ENCODE assay signal across 8 cellular contexts in genomic region chr18:76494181-76494540, GRCh38. TPM values are rescaled to one million over a fixed set of nuclear protein-coding genes. Genes with fewer than 3 reads are reported as not detected.
DNase-seq lines count a peak whose midpoint lies in the region; ATAC-seq and TF ChIP-seq lines count a peak whose summit lies in the region.

No MANE protein-coding gene starts in this region.

- no peaks in the 10 kb centered on the region for H3K36me3 ChIP-seq in H7 (replicated peaks; ENCODE audit: control insufficient read depth, insufficient read depth, low read length)

- peaks cover 22 to 51% (median 43%) of the 10 kb centered on the region in 4 donors for H3K4me1 Mint-ChIP-seq in naive thymus-derived CD8-positive, alpha-beta T cell

- H3K36me3 Mint-ChIP-seq in naive thymus-derived CD8-positive, alpha-beta T cell: no peaks in the 10 kb centered on the region

- POLR2A ChIA-PET in naive thymus-derived CD8-positive, alpha-beta T cell (lab: Charles Lee): interaction anchor here (1.2 kb wide), 1 partner anchor 19 kb away, joined by 3 read pairs; no protein-coding TSS in a partner anchor

- TF ChIP-seq CTCF in AG10803 (conservative IDR thresholded peaks at IDR 0.05; ENCODE audit: low read length) (no peak), omental fat pad (IDR thresholded peaks at IDR 0.05) (no peak)

- H3K27me3 ChIP-seq in H7 (ENCODE audit: control insufficient read depth, insufficient read depth, low read length): peaks cover 48% of the 10 kb centered on the region

- peaks cover 0 to 8% (median 0%) of the 10 kb centered on the region in 5 donors for H3K27me3 Mint-ChIP-seq in naive thymus-derived CD8-positive, alpha-beta T cell

- H3K4me3 ChIP-seq in AG10803 (ENCODE audit: low read length) (peak overlapping the region; percentile 66), H7 (ENCODE audit: insufficient read depth, low read depth, low read length) (peak overlapping the region; percentile 72)

- H3K9me3 Mint-ChIP-seq in naive thymus-derived CD8-positive, alpha-beta T cell: no peaks in the 10 kb centered on the region

- DNase-seq in AG10803 (ENCODE audit: low read depth) (peak; percentile 35), H7 (peak; percentile 74), SK-N-DZ (ENCODE audit: low spot score) (peak; percentile 23), epithelial cell of prostate (ENCODE audit: low read depth, low spot score) (no peak), omental fat pad (ENCODE audit: low spot score) (no peak), kidney glomerular epithelial cell (lab: John Stamatoyannopoulos, UW) (no peak), globus pallidus (ENCODE audit: low spot score) (no peak)
- DNase-seq in naive thymus-derived CD8-positive, alpha-beta T cell: peak in 2 of 10 donors; percentile 24 to 32

- H3K4me3 Mint-ChIP-seq in naive thymus-derived CD8-positive, alpha-beta T cell: peak overlapping the region; percentile 83 to 98 (median 95)

- peak overlapping the region; percentile 83 for H3K27ac ChIP-seq in epithelial cell of prostate

- peak overlapping the region; percentile 22 to 95 (median 79) for H3K27ac Mint-ChIP-seq in naive thymus-derived CD8-positive, alpha-beta T cell

- no peak for ATAC-seq in naive thymus-derived CD8-positive, alpha-beta T cell
- no peak for ATAC-seq in omental fat pad (ENCODE audit: low FRiP score)

RNA-seq across cellular contexts. Expression of gene ZNF516, which starts 0.9 kb away (rescaled TPM):
- 41.8 and 53.9 TPM in 2 replicates for total RNA-seq in H7 (2014; rRNA removed; shearing (Covaris generic))
- 18.9 and 25.6 TPM in 2 replicates for polyA plus RNA-seq in SK-N-DZ (2014; cell fraction: cytosol; rRNA removed)
- 14.5 and 25.3 TPM in 2 replicates for polyA plus RNA-seq in SK-N-DZ (2014; cell fraction: nucleus; rRNA removed)
- 10 to 100 TPM; 25.7 to 27.2 TPM for total RNA-seq in naive thymus-derived CD8-positive, alpha-beta T cell
- 1 to 10 TPM in 2 of 3 donors, under 1 TPM in 1; 0.80 to 5.8 (median 1.8) TPM for polyA plus RNA-seq in naive thymus-derived CD8-positive, alpha-beta T cell
- total RNA-seq in omental fat pad: 10 to 100 TPM; 11.2 to 27.7 (median 16.6) TPM

Comparison
In these comparisons a context has a peak if more than half of its experiments do, and no peak if none do; other contexts are left out.
1. DNase-seq: peak in AG10803 (single experiment), H7 (single experiment) and SK-N-DZ (single experiment); none in epithelial cell of prostate (single experiment), omental fat pad (single experiment), kidney glomerular epithelial cell (single experiment) and globus pallidus (single experiment).